In the genomic region with DNA sequence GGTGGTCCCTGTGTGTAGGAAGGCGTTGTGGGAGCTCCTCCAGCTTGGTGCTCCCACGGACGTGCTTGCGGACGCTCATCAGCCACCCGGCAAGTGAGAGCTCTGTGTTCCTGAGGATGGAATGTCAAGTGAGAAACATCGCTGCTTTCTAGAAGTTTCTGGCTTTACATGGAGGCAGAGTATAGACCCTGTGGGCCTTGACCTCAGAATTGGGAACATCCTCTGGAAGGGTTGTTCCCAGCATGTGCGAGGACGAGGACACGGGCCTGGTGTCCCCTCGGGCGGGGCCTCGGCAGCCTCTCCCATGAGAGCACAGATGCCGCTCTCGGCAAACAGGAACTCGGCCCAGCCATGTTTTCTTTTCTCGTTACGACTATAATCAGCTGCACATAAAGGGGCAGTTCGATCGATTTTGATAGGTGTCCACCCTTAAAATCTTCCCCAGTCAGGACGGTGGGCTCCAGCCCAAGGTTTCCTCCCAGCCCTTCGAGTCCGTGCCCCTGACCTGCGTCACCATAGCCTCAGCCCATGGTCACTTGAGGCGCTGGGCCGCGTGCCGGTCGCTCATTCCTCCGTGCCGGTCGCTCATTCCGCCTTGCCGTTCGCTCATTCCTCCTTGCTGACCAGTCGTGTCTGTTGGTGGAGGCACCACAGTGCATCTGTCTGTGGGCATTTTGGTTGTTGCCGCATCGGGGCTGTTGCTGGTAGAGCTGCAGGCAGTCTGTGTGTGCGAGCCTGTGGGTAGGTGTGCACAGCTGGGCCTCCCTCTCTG, we compare ENCODE assay signal across 1 cellular context.
TF ChIP-seq lines count a peak whose summit lies in the region.

No MANE protein-coding gene starts in this region.

TF ChIP-seq in GM23338, 12 proteins besides CTCF, POLR2A, EP300 and RAD21 (continued from another document):
- TF ChIP-seq, protein P1, sequence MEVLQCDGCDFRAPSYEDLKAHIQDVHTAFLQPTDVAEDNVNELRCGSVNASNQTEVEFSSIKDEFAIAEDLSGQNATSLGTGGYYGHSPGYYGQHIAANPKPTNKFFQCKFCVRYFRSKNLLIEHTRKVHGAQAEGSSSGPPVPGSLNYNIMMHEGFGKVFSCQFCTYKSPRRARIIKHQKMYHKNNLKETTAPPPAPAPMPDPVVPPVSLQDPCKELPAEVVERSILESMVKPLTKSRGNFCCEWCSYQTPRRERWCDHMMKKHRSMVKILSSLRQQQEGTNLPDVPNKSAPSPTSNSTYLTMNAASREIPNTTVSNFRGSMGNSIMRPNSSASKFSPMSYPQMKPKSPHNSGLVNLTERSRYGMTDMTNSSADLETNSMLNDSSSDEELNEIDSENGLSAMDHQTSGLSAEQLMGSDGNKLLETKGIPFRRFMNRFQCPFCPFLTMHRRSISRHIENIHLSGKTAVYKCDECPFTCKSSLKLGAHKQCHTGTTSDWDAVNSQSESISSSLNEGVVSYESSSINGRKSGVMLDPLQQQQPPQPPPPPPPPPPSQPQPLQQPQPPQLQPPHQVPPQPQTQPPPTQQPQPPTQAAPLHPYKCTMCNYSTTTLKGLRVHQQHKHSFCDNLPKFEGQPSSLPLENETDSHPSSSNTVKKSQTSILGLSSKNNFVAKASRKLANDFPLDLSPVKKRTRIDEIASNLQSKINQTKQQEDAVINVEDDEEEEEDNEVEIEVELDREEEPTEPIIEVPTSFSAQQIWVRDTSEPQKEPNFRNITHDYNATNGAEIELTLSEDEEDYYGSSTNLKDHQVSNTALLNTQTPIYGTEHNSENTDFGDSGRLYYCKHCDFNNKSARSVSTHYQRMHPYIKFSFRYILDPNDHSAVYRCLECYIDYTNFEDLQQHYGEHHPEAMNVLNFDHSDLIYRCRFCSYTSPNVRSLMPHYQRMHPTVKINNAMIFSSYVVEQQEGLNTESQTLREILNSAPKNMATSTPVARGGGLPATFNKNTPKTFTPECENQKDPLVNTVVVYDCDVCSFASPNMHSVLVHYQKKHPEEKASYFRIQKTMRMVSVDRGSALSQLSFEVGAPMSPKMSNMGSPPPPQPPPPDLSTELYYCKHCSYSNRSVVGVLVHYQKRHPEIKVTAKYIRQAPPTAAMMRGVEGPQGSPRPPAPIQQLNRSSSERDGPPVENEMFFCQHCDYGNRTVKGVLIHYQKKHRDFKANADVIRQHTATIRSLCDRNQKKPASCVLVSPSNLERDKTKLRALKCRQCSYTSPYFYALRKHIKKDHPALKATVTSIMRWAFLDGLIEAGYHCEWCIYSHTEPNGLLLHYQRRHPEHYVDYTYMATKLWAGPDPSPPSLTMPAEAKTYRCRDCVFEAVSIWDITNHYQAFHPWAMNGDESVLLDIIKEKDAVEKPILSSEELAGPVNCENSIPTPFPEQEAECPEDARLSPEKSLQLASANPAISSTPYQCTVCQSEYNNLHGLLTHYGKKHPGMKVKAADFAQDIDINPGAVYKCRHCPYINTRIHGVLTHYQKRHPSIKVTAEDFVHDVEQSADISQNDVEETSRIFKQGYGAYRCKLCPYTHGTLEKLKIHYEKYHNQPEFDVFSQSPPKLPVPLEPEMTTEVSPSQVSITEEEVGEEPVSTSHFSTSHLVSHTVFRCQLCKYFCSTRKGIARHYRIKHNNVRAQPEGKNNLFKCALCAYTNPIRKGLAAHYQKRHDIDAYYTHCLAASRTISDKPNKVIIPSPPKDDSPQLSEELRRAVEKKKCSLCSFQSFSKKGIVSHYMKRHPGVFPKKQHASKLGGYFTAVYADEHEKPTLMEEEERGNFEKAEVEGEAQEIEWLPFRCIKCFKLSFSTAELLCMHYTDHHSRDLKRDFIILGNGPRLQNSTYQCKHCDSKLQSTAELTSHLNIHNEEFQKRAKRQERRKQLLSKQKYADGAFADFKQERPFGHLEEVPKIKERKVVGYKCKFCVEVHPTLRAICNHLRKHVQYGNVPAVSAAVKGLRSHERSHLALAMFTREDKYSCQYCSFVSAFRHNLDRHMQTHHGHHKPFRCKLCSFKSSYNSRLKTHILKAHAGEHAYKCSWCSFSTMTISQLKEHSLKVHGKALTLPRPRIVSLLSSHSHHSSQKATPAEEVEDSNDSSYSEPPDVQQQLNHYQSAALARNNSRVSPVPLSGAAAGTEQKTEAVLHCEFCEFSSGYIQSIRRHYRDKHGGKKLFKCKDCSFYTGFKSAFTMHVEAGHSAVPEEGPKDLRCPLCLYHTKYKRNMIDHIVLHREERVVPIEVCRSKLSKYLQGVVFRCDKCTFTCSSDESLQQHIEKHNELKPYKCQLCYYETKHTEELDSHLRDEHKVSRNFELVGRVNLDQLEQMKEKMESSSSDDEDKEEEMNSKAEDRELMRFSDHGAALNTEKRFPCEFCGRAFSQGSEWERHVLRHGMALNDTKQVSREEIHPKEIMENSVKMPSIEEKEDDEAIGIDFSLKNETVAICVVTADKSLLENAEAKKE (CRISPR knock-in tag; IDR thresholded peaks at IDR 0.05) = no peak
- TF ChIP-seq POLR2AphosphoS5 (IDR thresholded peaks at IDR 0.05; ENCODE audit: low read depth) = no peak
- TF ChIP-seq CREB1 (CRISPR knock-in tag; IDR thresholded peaks at IDR 0.05; ENCODE audit: low read depth) = no peak
- TF ChIP-seq EZH2phosphoT487 (IDR thresholded peaks at IDR 0.05; ENCODE audit: unreplicated experiment) = no peak
- TF ChIP-seq, protein P2, sequence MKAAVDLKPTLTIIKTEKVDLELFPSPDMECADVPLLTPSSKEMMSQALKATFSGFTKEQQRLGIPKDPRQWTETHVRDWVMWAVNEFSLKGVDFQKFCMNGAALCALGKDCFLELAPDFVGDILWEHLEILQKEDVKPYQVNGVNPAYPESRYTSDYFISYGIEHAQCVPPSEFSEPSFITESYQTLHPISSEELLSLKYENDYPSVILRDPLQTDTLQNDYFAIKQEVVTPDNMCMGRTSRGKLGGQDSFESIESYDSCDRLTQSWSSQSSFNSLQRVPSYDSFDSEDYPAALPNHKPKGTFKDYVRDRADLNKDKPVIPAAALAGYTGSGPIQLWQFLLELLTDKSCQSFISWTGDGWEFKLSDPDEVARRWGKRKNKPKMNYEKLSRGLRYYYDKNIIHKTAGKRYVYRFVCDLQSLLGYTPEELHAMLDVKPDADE (IDR thresholded peaks at IDR 0.05) = no peak
- TF ChIP-seq ZNF331 (CRISPR knock-in tag; IDR thresholded peaks at IDR 0.05; ENCODE audit: low read depth) = no peak
- TF ChIP-seq EZH2 (IDR thresholded peaks at IDR 0.05; ENCODE audit: low read depth, unreplicated experiment) = no peak
- TF ChIP-seq, protein P3, sequence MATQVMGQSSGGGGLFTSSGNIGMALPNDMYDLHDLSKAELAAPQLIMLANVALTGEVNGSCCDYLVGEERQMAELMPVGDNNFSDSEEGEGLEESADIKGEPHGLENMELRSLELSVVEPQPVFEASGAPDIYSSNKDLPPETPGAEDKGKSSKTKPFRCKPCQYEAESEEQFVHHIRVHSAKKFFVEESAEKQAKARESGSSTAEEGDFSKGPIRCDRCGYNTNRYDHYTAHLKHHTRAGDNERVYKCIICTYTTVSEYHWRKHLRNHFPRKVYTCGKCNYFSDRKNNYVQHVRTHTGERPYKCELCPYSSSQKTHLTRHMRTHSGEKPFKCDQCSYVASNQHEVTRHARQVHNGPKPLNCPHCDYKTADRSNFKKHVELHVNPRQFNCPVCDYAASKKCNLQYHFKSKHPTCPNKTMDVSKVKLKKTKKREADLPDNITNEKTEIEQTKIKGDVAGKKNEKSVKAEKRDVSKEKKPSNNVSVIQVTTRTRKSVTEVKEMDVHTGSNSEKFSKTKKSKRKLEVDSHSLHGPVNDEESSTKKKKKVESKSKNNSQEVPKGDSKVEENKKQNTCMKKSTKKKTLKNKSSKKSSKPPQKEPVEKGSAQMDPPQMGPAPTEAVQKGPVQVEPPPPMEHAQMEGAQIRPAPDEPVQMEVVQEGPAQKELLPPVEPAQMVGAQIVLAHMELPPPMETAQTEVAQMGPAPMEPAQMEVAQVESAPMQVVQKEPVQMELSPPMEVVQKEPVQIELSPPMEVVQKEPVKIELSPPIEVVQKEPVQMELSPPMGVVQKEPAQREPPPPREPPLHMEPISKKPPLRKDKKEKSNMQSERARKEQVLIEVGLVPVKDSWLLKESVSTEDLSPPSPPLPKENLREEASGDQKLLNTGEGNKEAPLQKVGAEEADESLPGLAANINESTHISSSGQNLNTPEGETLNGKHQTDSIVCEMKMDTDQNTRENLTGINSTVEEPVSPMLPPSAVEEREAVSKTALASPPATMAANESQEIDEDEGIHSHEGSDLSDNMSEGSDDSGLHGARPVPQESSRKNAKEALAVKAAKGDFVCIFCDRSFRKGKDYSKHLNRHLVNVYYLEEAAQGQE (IDR thresholded peaks at IDR 0.05; ENCODE audit: unreplicated experiment) = no peak
- TF ChIP-seq NANOG (IDR thresholded peaks at IDR 0.05; ENCODE audit: borderline replicate concordance) = no peak
- no peak for TF ChIP-seq STAT1 (IDR thresholded peaks at IDR 0.05; ENCODE audit: unreplicated experiment)
TF ChIP-seq in GM23338: peak in this region for 0.
